Comparison of ENCODE assay signal across 8 cellular contexts in the genomic region with DNA sequence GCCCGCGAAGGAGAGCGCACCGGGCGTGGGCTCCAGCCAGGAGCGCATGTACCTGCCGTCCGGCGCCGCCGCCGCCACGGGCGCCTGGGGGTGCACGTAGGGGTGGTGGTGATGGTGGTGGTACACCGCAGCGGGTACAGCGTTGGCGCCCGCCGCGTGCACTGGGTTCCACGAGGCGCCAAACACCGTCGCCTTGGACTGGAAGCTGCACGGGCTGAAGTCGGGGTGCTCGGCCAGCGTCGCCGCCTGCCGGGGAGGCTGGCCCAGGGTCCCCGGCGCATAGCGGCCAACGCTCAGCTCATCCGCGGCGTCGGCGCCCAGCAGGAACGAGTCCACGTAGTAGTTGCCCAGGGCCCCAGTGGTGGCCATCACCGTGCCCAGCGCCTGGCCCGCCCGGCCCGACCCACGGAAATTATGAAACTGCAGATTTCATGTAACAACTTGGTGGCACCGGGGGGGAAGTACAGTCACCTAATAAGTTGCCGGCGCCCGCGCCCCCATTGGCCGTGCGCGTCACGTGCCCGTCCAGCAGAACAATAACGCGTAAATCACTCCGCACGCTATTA. TPM values are rescaled to one million over a fixed set of nuclear protein-coding genes. Genes with fewer than 3 reads are reported as not detected.
DNase-seq lines count a peak whose midpoint lies in the region; ATAC-seq and TF ChIP-seq lines count a peak whose summit lies in the region.

A gene (minus strand): TSS at position 449 of the 566 bp plus-strand sequence. CDS start 80 bp downstream, at position 369.

- no peak within 1 kb of the TSS for H3K27ac ChIP-seq in naive thymus-derived CD4-positive, alpha-beta T cell (ENCODE audit: low read depth, low read length)

- no peaks in the 10 kb centered on the region for H3K9me3 ChIP-seq in naive thymus-derived CD4-positive, alpha-beta T cell (ENCODE audit: control insufficient read depth in 2 of 3, low read length in 3 of 3)

- H3K36me3 Mint-ChIP-seq in CD14-positive monocyte (peaks cover 23 to 37% of the 10 kb centered on the region in 2 donors), IgD-negative memory B cell (peaks cover 1% of the 10 kb centered on the region)
- H3K36me3 Mint-ChIP-seq in central memory CD8-positive, alpha-beta T cell (ENCODE audit: insufficient read depth) = peaks cover 35% of the 10 kb centered on the region
- peaks cover 0 to 5% (median 5%) of the 10 kb centered on the region in 5 donors for H3K36me3 Mint-ChIP-seq in naive thymus-derived CD4-positive, alpha-beta T cell

- H3K4me1 ChIP-seq in naive thymus-derived CD4-positive, alpha-beta T cell (ENCODE audit: control insufficient read depth in 2 of 2, insufficient read depth in 2 of 2, low read length in 2 of 2) = peaks cover 14 to 46% of the 10 kb centered on the region in 2 donors

- H3K4me1 Mint-ChIP-seq in CD14-positive monocyte (peaks cover 66% of the 10 kb centered on the region), IgD-negative memory B cell (peaks cover 3 to 15% (median 4%) of the 10 kb centered on the region in 3 donors)
- H3K4me1 Mint-ChIP-seq in central memory CD8-positive, alpha-beta T cell = peaks cover 26% of the 10 kb centered on the region
- H3K4me1 Mint-ChIP-seq in naive thymus-derived CD4-positive, alpha-beta T cell = peaks cover 14 to 58% (median 26%) of the 10 kb centered on the region in 7 donors

- H3K9me3 Mint-ChIP-seq in CD14-positive monocyte (peaks cover 5 to 53% (median 36%) of the 10 kb centered on the region in 7 donors), IgD-negative memory B cell (peaks cover 0 to 10% (median 0%) of the 10 kb centered on the region in 3 donors)
- no peaks in the 10 kb centered on the region for H3K9me3 Mint-ChIP-seq in central memory CD8-positive, alpha-beta T cell
- H3K9me3 Mint-ChIP-seq in naive thymus-derived CD4-positive, alpha-beta T cell = peaks cover 0 to 21% (median 0%) of the 10 kb centered on the region in 11 donors

- H3K27me3 Mint-ChIP-seq in CD14-positive monocyte (ENCODE audit: low read depth in 3 of 3) (peaks cover 83 to 93% (median 83%) of the 10 kb centered on the region in 3 donors), IgD-negative memory B cell (peaks cover 44% of the 10 kb centered on the region)
- H3K27me3 Mint-ChIP-seq in central memory CD8-positive, alpha-beta T cell = peaks cover 80% of the 10 kb centered on the region
- peaks cover 61 to 83% (median 63%) of the 10 kb centered on the region in 5 donors for H3K27me3 Mint-ChIP-seq in naive thymus-derived CD4-positive, alpha-beta T cell

- H3K27ac Mint-ChIP-seq in CD14-positive monocyte (peak within 1 kb of the TSS in 3 of 7 donors; percentile 64 to 68 (median 68)), IgD-negative memory B cell (peak within 1 kb of the TSS; percentile 85 to 98 (median 98))
- H3K27ac Mint-ChIP-seq in central memory CD8-positive, alpha-beta T cell (ENCODE audit: low read depth) = peak within 1 kb of the TSS; percentile 88
- H3K27ac Mint-ChIP-seq in naive thymus-derived CD4-positive, alpha-beta T cell = peak within 1 kb of the TSS; percentile 67 to 89 (median 79)

- H3K36me3 ChIP-seq in naive thymus-derived CD4-positive, alpha-beta T cell (ENCODE audit: control insufficient read depth in 2 of 3, insufficient read depth in 3 of 3, low read length in 3 of 3) = no peaks in the 10 kb centered on the region

- DNase-seq in CD14-positive monocyte (ENCODE audit: low spot score) = peak; percentile 82
- no peak for DNase-seq in central memory CD8-positive, alpha-beta T cell (ENCODE audit: low spot score in 2 of 2)
- DNase-seq in naive thymus-derived CD4-positive, alpha-beta T cell = peak in 3 of 9 donors; percentile 20 to 29 (median 22)
- no peak for DNase-seq in NCI-H2107 (lab: John Stamatoyannopoulos, UW)

- CTCF ChIA-PET in naive thymus-derived CD4-positive, alpha-beta T cell (lab: Charles Lee) = no interaction called here

- peaks cover 33 to 65% of the 10 kb centered on the region in 2 donors for H3K27me3 ChIP-seq in naive thymus-derived CD4-positive, alpha-beta T cell (ENCODE audit: control insufficient read depth in 2 of 2, insufficient read depth in 2 of 2, low read length in 2 of 2)

- H3K4me3 Mint-ChIP-seq in CD14-positive monocyte (peak within 1 kb of the TSS; percentile 72 to 95), IgD-negative memory B cell (peak within 1 kb of the TSS; percentile 25 to 82 (median 73))
- H3K4me3 Mint-ChIP-seq in central memory CD8-positive, alpha-beta T cell = peak within 1 kb of the TSS; percentile 67
- H3K4me3 Mint-ChIP-seq in naive thymus-derived CD4-positive, alpha-beta T cell = peak within 1 kb of the TSS; percentile 20 to 75 (median 64)

- POLR2A ChIA-PET in naive thymus-derived CD4-positive, alpha-beta T cell (lab: Charles Lee) = no interaction called here

- no peak for TF ChIP-seq CTCF in CD14-positive monocyte (IDR thresholded peaks at IDR 0.05)

- intact Hi-C loops in CD14-positive monocyte (cut with micrococcal nuclease) = loop anchor here (5.0 to 10.0 kb wide), 3 partner anchors 37 to 1303 kb away; a partner anchor contains a TSS
- intact Hi-C loops in naive thymus-derived CD4-positive, alpha-beta T cell (cut with micrococcal nuclease) = no loop called here

- H3K4me3 ChIP-seq in naive thymus-derived CD4-positive, alpha-beta T cell (ENCODE audit: low read length) = no peak within 1 kb of the TSS

- no peak for ATAC-seq in central memory CD8-positive, alpha-beta T cell (replicated peaks; ENCODE audit: extremely low read depth, poor library complexity, severe bottlenecking)
- ATAC-seq in naive thymus-derived CD4-positive, alpha-beta T cell = peak; percentile 44
- ATAC-seq in GM21381 (IDR thresholded peaks at IDR 0.05; ENCODE audit: unreplicated experiment) (no peak), GM18909 (IDR thresholded peaks at IDR 0.05; ENCODE audit: poor library complexity, unreplicated experiment) (no peak), GM19324 (IDR thresholded peaks at IDR 0.05; ENCODE audit: low FRiP score, unreplicated experiment) (no peak)

RNA-seq across cellular contexts. Expression of the gene that starts here (rescaled TPM):
- 1 to 10 TPM in 1 of 2 donors, under 1 TPM in 1; 0.55 to 1.9 TPM for polyA plus RNA-seq in CD14-positive monocyte
- 0.20 TPM for polyA plus RNA-seq in IgD-negative memory B cell
- total RNA-seq in naive thymus-derived CD4-positive, alpha-beta T cell = 1 to 10 TPM in 1 of 5 experiments, under 1 TPM in 1, not detected in 3; 0.70 to 1.7 TPM
- polyA plus RNA-seq in naive thymus-derived CD4-positive, alpha-beta T cell = not detected

Comparison
In these comparisons a context has a peak if more than half of its experiments do, and no peak if none do; other contexts are left out.
1. intact Hi-C loops: an anchor here in CD14-positive monocyte (5.0 to 10.0 kb wide); none called in naive thymus-derived CD4-positive, alpha-beta T cell.